ENCODE assay signal across 1 cellular context in genomic region chr20:44199877-44200276, GRCh38.
TF ChIP-seq lines count a peak whose summit lies in the region.

No MANE protein-coding gene starts in this region.

TF ChIP-seq in HepG2, 621 proteins besides CTCF, POLR2A, EP300 and RAD21:
- TF ChIP-seq RBM22 (optimal IDR thresholded peaks at IDR 0.05; ENCODE audit: low read length) (peak; percentile 13), SUZ12 (IDR thresholded peaks at IDR 0.05; ENCODE audit: low read depth, low read length) (no peak)
